Comparison of ENCODE assay signal across 23 cellular contexts in genomic region chr16:2767140-2767731, GRCh38. TPM values are rescaled to one million over a fixed set of nuclear protein-coding genes. Genes with fewer than 3 reads are reported as not detected.
DNase-seq lines count a peak whose midpoint lies in the region; ATAC-seq and TF ChIP-seq lines count a peak whose summit lies in the region.
"Had no signal": no experiment of that assay in that cellular context is flagged by ENCODE, and none has a peak within 500 bp of the region (broad histone marks: within the 10 kb centered on the region; RNA-seq: fewer than 3 reads in every experiment).

No MANE protein-coding gene starts in this region.

- DNase-seq in activated naive CD8-positive, alpha-beta T cell treated with anti-CD3 and anti-CD28 coated beads, Interleukin-2, amount 10 ng/mL, durations not matched to agents 7 days and 5 days = no peak
- DNase-seq in activated naive CD8-positive, alpha-beta T cell treated with anti-CD3 and anti-CD28 coated beads, Interleukin-2, amount 50 U/mL, for 24 hours = no peak
- DNase-seq in Panc1 (ENCODE audit: low read depth, low spot score) (no peak), fibroblast of mammary gland (ENCODE audit: low read depth) (peak; percentile 35), iPS-NIHi11 (ENCODE audit: low spot score) (no peak), C1 segment of cervical spinal cord (lab: John Stamatoyannopoulos, UW) (no peak)
- DNase-seq in stimulated activated effector memory CD8-positive, alpha-beta T cell treated with anti-CD3 and anti-CD28 coated beads, Interleukin-12 subunit alpha, Interleukin-12 subunit beta, amount 100 ng/mL, for 72 hours (ENCODE audit: low spot score in 2 of 2) = no peak
- DNase-seq in stimulated activated CD4-positive, alpha-beta T cell treated with anti-CD3 and anti-CD28 coated beads, Interleukin-2, amount 100 ng/mL, for 48 hours = no peak
- DNase-seq: activated CD4-positive, alpha-beta memory T cell treated with anti-CD3 and anti-CD28 coated beads for 36 hours; activated CD4-positive, CD25-positive, alpha-beta regulatory T cell; effector memory CD4-positive, alpha-beta T cell; HCEC 1CT; NCI-H1105 treated with DMSO at 0.1 percent for 48 hours; NCI-H446 treated with DMSO at 0.1 percent for 48 hours; SK-N-SH; stimulated activated CD4-positive, alpha-beta T cell treated with anti-CD3 and anti-CD28 coated beads, Interleukin-12 subunit alpha, Interleukin-12 subunit beta, amount 100 ng/mL, for 4 hours; stimulated activated CD8-positive, alpha-beta memory T cell treated with anti-CD3 and anti-CD28 coated beads, Interleukin-4, amount 100 ng/mL, for 48 hours; T-helper 9 cell had no signal

- peak overlapping the region; percentile 36 for H3K27ac Mint-ChIP-seq in activated naive CD8-positive, alpha-beta T cell treated with anti-CD3 and anti-CD28 coated beads, Interleukin-2, amount 10 ng/mL, durations not matched to agents 7 days and 5 days
- H3K27ac Mint-ChIP-seq in activated naive CD8-positive, alpha-beta T cell treated with anti-CD3 and anti-CD28 coated beads, Interleukin-2, amount 50 U/mL, for 24 hours = no peak overlapping the region
- H3K27ac Mint-ChIP-seq in stimulated activated effector memory CD8-positive, alpha-beta T cell treated with anti-CD3 and anti-CD28 coated beads, Interleukin-12 subunit alpha, Interleukin-12 subunit beta, amount 100 ng/mL, for 72 hours = peak overlapping the region; percentile 85
- H3K27ac Mint-ChIP-seq: activated CD4-positive, alpha-beta memory T cell treated with anti-CD3 and anti-CD28 coated beads for 36 hours had no signal

- H3K4me3 Mint-ChIP-seq in activated naive CD8-positive, alpha-beta T cell treated with anti-CD3 and anti-CD28 coated beads, Interleukin-2, amount 10 ng/mL, durations not matched to agents 7 days and 5 days = no peak overlapping the region
- no peak overlapping the region for H3K4me3 Mint-ChIP-seq in activated naive CD8-positive, alpha-beta T cell treated with anti-CD3 and anti-CD28 coated beads, Interleukin-2, amount 50 U/mL, for 24 hours
- H3K4me3 Mint-ChIP-seq in stimulated activated effector memory CD8-positive, alpha-beta T cell treated with anti-CD3 and anti-CD28 coated beads, Interleukin-12 subunit alpha, Interleukin-12 subunit beta, amount 100 ng/mL, for 72 hours = no peak overlapping the region
- H3K4me3 Mint-ChIP-seq: activated CD4-positive, alpha-beta memory T cell treated with anti-CD3 and anti-CD28 coated beads for 36 hours had no signal

- H3K27ac ChIP-seq in Panc1 (ENCODE audit: low read length) = peak overlapping the region; percentile 98
- H3K27ac ChIP-seq: A549, C4-2B, neutrophil had no signal

- BruUV-seq in Panc1 (replicated peaks; lab: Mats Ljungman, UMichigan) = no TSS peak

- H3K4me1 Mint-ChIP-seq in activated naive CD8-positive, alpha-beta T cell treated with anti-CD3 and anti-CD28 coated beads, Interleukin-2, amount 10 ng/mL, durations not matched to agents 7 days and 5 days = no peaks in the 10 kb centered on the region
- H3K4me1 Mint-ChIP-seq in activated naive CD8-positive, alpha-beta T cell treated with anti-CD3 and anti-CD28 coated beads, Interleukin-2, amount 50 U/mL, for 24 hours = peaks cover 8% of the 10 kb centered on the region
- peaks cover 57% of the 10 kb centered on the region for H3K4me1 Mint-ChIP-seq in stimulated activated effector memory CD8-positive, alpha-beta T cell treated with anti-CD3 and anti-CD28 coated beads, Interleukin-12 subunit alpha, Interleukin-12 subunit beta, amount 100 ng/mL, for 72 hours

- H3K27me3 ChIP-seq in Panc1 (ENCODE audit: control insufficient read depth, insufficient read depth, low read length) = no peaks in the 10 kb centered on the region
- H3K27me3 ChIP-seq: neutrophil had no signal

- H3K4me1 ChIP-seq in Panc1 (ENCODE audit: control insufficient read depth, insufficient read depth, low read length) = peaks cover 59% of the 10 kb centered on the region

- in situ Hi-C loops in Panc1 (cut with HindIII; ENCODE audit: low pct_unique_long_range_greater_than_20kb, low sequenced_read_pairs) = no loop called here

- H3K27me3 Mint-ChIP-seq in activated naive CD8-positive, alpha-beta T cell treated with anti-CD3 and anti-CD28 coated beads, Interleukin-2, amount 10 ng/mL, durations not matched to agents 7 days and 5 days = no peaks in the 10 kb centered on the region
- H3K27me3 Mint-ChIP-seq in activated naive CD8-positive, alpha-beta T cell treated with anti-CD3 and anti-CD28 coated beads, Interleukin-2, amount 50 U/mL, for 24 hours = no peaks in the 10 kb centered on the region
- H3K27me3 Mint-ChIP-seq: activated CD4-positive, alpha-beta memory T cell treated with anti-CD3 and anti-CD28 coated beads for 36 hours had no signal

- no peaks in the 10 kb centered on the region; the same call in 1 of the 2 replicates for H3K9me3 ChIP-seq in Panc1 (ENCODE audit: control insufficient read depth, insufficient read depth, low read depth, low read length)
- H3K9me3 ChIP-seq: A549, neutrophil, SK-N-SH had no signal

- ATAC-seq in activated naive CD8-positive, alpha-beta T cell treated with anti-CD3 and anti-CD28 coated beads, Interleukin-2, amount 10 ng/mL, durations not matched to agents 7 days and 5 days (ENCODE audit: low read depth) = no peak
- no peak for ATAC-seq in activated naive CD8-positive, alpha-beta T cell treated with anti-CD3 and anti-CD28 coated beads, Interleukin-2, amount 50 U/mL, for 24 hours
- no peak for ATAC-seq in Panc1
- no peak for ATAC-seq in stimulated activated effector memory CD8-positive, alpha-beta T cell treated with anti-CD3 and anti-CD28 coated beads, Interleukin-12 subunit alpha, Interleukin-12 subunit beta, amount 100 ng/mL, for 72 hours
- ATAC-seq: A549, left lobe of liver had no signal

- H3K36me3 ChIP-seq in Panc1 (ENCODE audit: control insufficient read depth, insufficient read depth, low read length) = peaks cover 28% of the 10 kb centered on the region

- intact Hi-C loops in Panc1 (cut with micrococcal nuclease; ENCODE audit: unreplicated experiment) = no loop called here

- no peaks in the 10 kb centered on the region for H3K9me3 Mint-ChIP-seq in activated naive CD8-positive, alpha-beta T cell treated with anti-CD3 and anti-CD28 coated beads, Interleukin-2, amount 10 ng/mL, durations not matched to agents 7 days and 5 days
- H3K9me3 Mint-ChIP-seq in activated naive CD8-positive, alpha-beta T cell treated with anti-CD3 and anti-CD28 coated beads, Interleukin-2, amount 50 U/mL, for 24 hours = no peaks in the 10 kb centered on the region
- H3K9me3 Mint-ChIP-seq in stimulated activated effector memory CD8-positive, alpha-beta T cell treated with anti-CD3 and anti-CD28 coated beads, Interleukin-12 subunit alpha, Interleukin-12 subunit beta, amount 100 ng/mL, for 72 hours = no peaks in the 10 kb centered on the region
- H3K9me3 Mint-ChIP-seq: activated CD4-positive, alpha-beta memory T cell treated with anti-CD3 and anti-CD28 coated beads for 36 hours had no signal

- CTCF ChIA-PET in Panc1 (lab: Charles Lee) = no interaction called here

- TF ChIP-seq CTCF in Panc1 (IDR thresholded peaks at IDR 0.05) (no peak), fibroblast of mammary gland (conservative IDR thresholded peaks at IDR 0.05; ENCODE audit: control insufficient read depth, insufficient read depth, low read depth, low read length) (no peak)

- H3K4me3 ChIP-seq in Panc1 (ENCODE audit: low read depth in 2 of 2, low read length in 2 of 2) (no peak overlapping the region), fibroblast of mammary gland (ENCODE audit: control insufficient read depth, low read depth, low read length) (no peak overlapping the region)
- H3K4me3 ChIP-seq: A549 had no signal

- H3K36me3 Mint-ChIP-seq in activated naive CD8-positive, alpha-beta T cell treated with anti-CD3 and anti-CD28 coated beads, Interleukin-2, amount 10 ng/mL, durations not matched to agents 7 days and 5 days = peaks cover 44% of the 10 kb centered on the region
- H3K36me3 Mint-ChIP-seq in activated naive CD8-positive, alpha-beta T cell treated with anti-CD3 and anti-CD28 coated beads, Interleukin-2, amount 50 U/mL, for 24 hours (ENCODE audit: low read depth) = peaks cover 80% of the 10 kb centered on the region
- H3K36me3 Mint-ChIP-seq in stimulated activated effector memory CD8-positive, alpha-beta T cell treated with anti-CD3 and anti-CD28 coated beads, Interleukin-12 subunit alpha, Interleukin-12 subunit beta, amount 100 ng/mL, for 72 hours = peaks cover 100% of the 10 kb centered on the region

- POLR2A ChIA-PET in activated naive CD8-positive, alpha-beta T cell treated with anti-CD3 and anti-CD28 coated beads, Interleukin-2, amount 10 ng/mL, durations not matched to agents 7 days and 5 days (lab: Charles Lee) = interaction anchor here (0.6 to 2.0 kb wide), 2 partner anchors 13 to 27 kb away, joined by 3 to 5 read pairs; no protein-coding TSS in a partner anchor
- POLR2A ChIA-PET in Panc1 (lab: Charles Lee) = no interaction called here

RNA-seq across cellular contexts. Expression of gene ELOB, which starts 9.8 kb away (rescaled TPM):
- total RNA-seq in activated naive CD8-positive, alpha-beta T cell treated with anti-CD3 and anti-CD28 coated beads, Interleukin-2, amount 10 ng/mL, durations not matched to agents 7 days and 5 days = 100 to 1,000 TPM; 205 to 210 TPM
- 642 TPM for total RNA-seq in Panc1 (2021; ENCODE audit: unreplicated experiment)
- 2,232 TPM for polyA plus RNA-seq in Panc1 (2012; ENCODE audit: insufficient read length)

RNA-seq across cellular contexts. Expression of gene SRRM2, which starts 14.8 kb away (rescaled TPM):
- total RNA-seq in activated naive CD8-positive, alpha-beta T cell treated with anti-CD3 and anti-CD28 coated beads, Interleukin-2, amount 10 ng/mL, durations not matched to agents 7 days and 5 days = 100 to 1,000 TPM; 740 to 773 TPM
- 617 TPM for total RNA-seq in Panc1 (2021; ENCODE audit: unreplicated experiment)
- polyA plus RNA-seq in Panc1 (2012; ENCODE audit: insufficient read length) = 618 TPM

RNA-seq across cellular contexts. Expression of gene PRSS33, which starts 20.1 kb away (rescaled TPM):
- under 1 TPM; 0.17 to 0.36 TPM for total RNA-seq in activated naive CD8-positive, alpha-beta T cell treated with anti-CD3 and anti-CD28 coated beads, Interleukin-2, amount 10 ng/mL, durations not matched to agents 7 days and 5 days
- 0.59 TPM for total RNA-seq in Panc1 (2021; ENCODE audit: unreplicated experiment)
- polyA plus RNA-seq in Panc1 (2012; ENCODE audit: insufficient read length) = 0.47 TPM
- total RNA-seq: activated CD4-positive, alpha-beta memory T cell treated with anti-CD3 and anti-CD28 coated beads for 36 hours; astrocyte; left lobe of liver had no signal
- polyA plus RNA-seq: SK-N-SH had no signal

RNA-seq across cellular contexts. Expression of gene PRSS41, which starts 31.0 kb away (rescaled TPM):
- total RNA-seq in activated naive CD8-positive, alpha-beta T cell treated with anti-CD3 and anti-CD28 coated beads, Interleukin-2, amount 10 ng/mL, durations not matched to agents 7 days and 5 days = not detected
- not detected for total RNA-seq in Panc1 (2021; ENCODE audit: unreplicated experiment)
- not detected for polyA plus RNA-seq in Panc1 (2012; ENCODE audit: insufficient read length)
- total RNA-seq: activated CD4-positive, alpha-beta memory T cell treated with anti-CD3 and anti-CD28 coated beads for 36 hours; astrocyte; left lobe of liver had no signal
- polyA plus RNA-seq: A549, SK-N-SH had no signal

RNA-seq across cellular contexts. Expression of gene PRSS27, which starts 47.2 kb away (rescaled TPM):
- 1 to 10 TPM; 1.9 to 2.2 TPM for total RNA-seq in activated naive CD8-positive, alpha-beta T cell treated with anti-CD3 and anti-CD28 coated beads, Interleukin-2, amount 10 ng/mL, durations not matched to agents 7 days and 5 days
- 3.3 TPM for total RNA-seq in Panc1 (2021; ENCODE audit: unreplicated experiment)
- 7.8 TPM for polyA plus RNA-seq in Panc1 (2012; ENCODE audit: insufficient read length)
